ENCODE assay signal across 21 cellular contexts in the genomic region with DNA sequence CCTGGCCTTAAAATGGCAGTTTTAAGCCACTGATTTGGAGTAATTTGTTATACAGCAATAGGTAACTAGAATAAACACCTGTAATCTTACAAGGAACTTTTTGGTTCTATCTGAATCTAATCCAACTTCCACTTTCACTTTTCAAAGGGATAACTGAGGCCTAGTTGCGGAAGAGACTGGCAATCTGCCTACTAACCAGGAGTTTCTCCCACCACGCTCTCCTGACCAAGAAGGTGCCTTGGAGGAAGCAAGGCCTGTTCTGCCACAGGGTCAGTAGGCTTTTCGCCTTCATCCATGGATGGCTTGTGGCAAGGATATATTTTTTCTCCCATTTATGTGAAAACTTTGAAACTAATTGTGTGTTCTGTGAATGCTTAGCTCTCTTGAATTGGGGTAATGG. TPM values are rescaled to one million over a fixed set of nuclear protein-coding genes. Genes with fewer than 3 reads are reported as not detected.
DNase-seq lines count a peak whose midpoint lies in the region; ATAC-seq, FAIRE-seq and TF ChIP-seq lines count a peak whose summit lies in the region.
"Had no signal": no experiment of that assay in that cellular context is flagged by ENCODE, and none has a peak within 500 bp of the region (broad histone marks: within the 10 kb centered on the region; RNA-seq: fewer than 3 reads in every experiment).

No MANE protein-coding gene starts in this region.

- 88% methylated on average over 3 of the region's 3 CpGs for WGBS in HepG2 (ENCODE audit: low lambda C conversion rate)

- H3K36me3 ChIP-seq in SK-N-MC (ENCODE audit: insufficient read depth, low read length) (no peaks in the 10 kb centered on the region), HepG2 (replicated peaks in 1 of 2; ENCODE audit: control insufficient read depth in 1 of 2, insufficient read depth in 2 of 2, low read length in 2 of 2) (no peaks in the 10 kb centered on the region), right atrium auricular region (no peaks in the 10 kb centered on the region)
- H3K36me3 ChIP-seq: BLaER1 treated with 17β-estradiol and CSF1 and Interleukin-3, amounts not matched to agents 10 nM and 100 nM had no signal

- intact Hi-C loops in CD4-positive, alpha-beta T cell (cut with DNase I, micrococcal nuclease): no loop called here
- intact Hi-C loops in HepG2 (cut with micrococcal nuclease; ENCODE audit: unreplicated experiment): loop anchor here (1.0 kb wide), 1 partner anchor 64 kb away; a partner anchor contains a TSS

- TF ChIP-seq EP300 in HepG2 (IDR thresholded peaks at IDR 0.05; ENCODE audit: low read depth in 2 of 2, low read length in 2 of 2) (no peak), HepG2 (CRISPR knock-in tag; IDR thresholded peaks at IDR 0.05; ENCODE audit: borderline replicate concordance) (no peak)

- peaks cover 6% of the 10 kb centered on the region for H3K36me3 Mint-ChIP-seq in CD4-positive, alpha-beta T cell (ENCODE audit: low read depth)
- H3K36me3 Mint-ChIP-seq in neural crest cell (ENCODE audit: low read depth): no peaks in the 10 kb centered on the region
- no peaks in the 10 kb centered on the region for H3K36me3 Mint-ChIP-seq in stimulated activated memory B cell treated with anti-CD40 and anti-IgM and Interleukin-4, amounts not matched to agents 10 μg/mL and 1 μg/mL and 100 μg/mL, for 72 hours

- H3K4me2 ChIP-seq in HepG2 (ENCODE audit: low read depth, low read length): peak overlapping the region; percentile 48
- H3K4me2 ChIP-seq: A549; BLaER1 treated with 17β-estradiol and CSF1 and Interleukin-3, amounts not matched to agents 10 nM and 100 nM had no signal

- no peak overlapping the region for H3K9ac ChIP-seq in SK-N-MC (ENCODE audit: insufficient read length)
- H3K9ac ChIP-seq in HepG2 (ENCODE audit: insufficient read depth, low read depth, low read length): no peak overlapping the region
- H3K9ac ChIP-seq: BLaER1 treated with 17β-estradiol and CSF1 and Interleukin-3, amounts not matched to agents 10 nM and 100 nM had no signal

- TF ChIP-seq RAD21 in HepG2 (CRISPR knock-in tag; IDR thresholded peaks at IDR 0.05): no peak

- H3K4me3 Mint-ChIP-seq in CD4-positive, alpha-beta T cell: no peak overlapping the region
- H3K4me3 Mint-ChIP-seq in neural crest cell: peak overlapping the region; percentile 51
- no peak overlapping the region for H3K4me3 Mint-ChIP-seq in stimulated activated memory B cell treated with anti-CD40 and anti-IgM and Interleukin-4, amounts not matched to agents 10 μg/mL and 1 μg/mL and 100 μg/mL, for 72 hours
- H3K4me3 Mint-ChIP-seq: H9 had no signal

- no peak for DNase-seq in CD4-positive, alpha-beta T cell
- DNase-seq in SK-N-MC (ENCODE audit: low read depth, low spot score) (no peak), HepG2 (ENCODE audit: low spot score) (no peak), neural crest cell (ENCODE audit: low read depth, low spot score) (no peak), right atrium auricular region (ENCODE audit: low spot score) (no peak)
- no peak for DNase-seq in activated T-cell treated with anti-CD3 and anti-CD28 coated beads, Interleukin-2, amount 50 U/mL, for 1 hour
- DNase-seq in stimulated activated CD4-positive, alpha-beta T cell treated with anti-CD3 and anti-CD28 coated beads, Interleukin-15, amount 100 ng/mL, for 24 hours: no peak
- DNase-seq: H9, NCI-H1417, NCI-H187, NCI-H2107, NCI-H2227 treated with DMSO at 0.1 percent for 48 hours, NCI-H510A treated with DMSO at 0.1 percent for 48 hours, NCI-H82, RPMI8226, SHP77 treated with DMSO at 0.1 percent for 48 hours had no signal

- H4K20me1 ChIP-seq in HepG2 (ENCODE audit: insufficient read depth, low read length): no peaks in the 10 kb centered on the region
- H4K20me1 ChIP-seq: BLaER1 treated with 17β-estradiol and CSF1 and Interleukin-3, amounts not matched to agents 10 nM and 100 nM had no signal

- no peaks in the 10 kb centered on the region for H3K9me3 ChIP-seq in CD4-positive, alpha-beta T cell (ENCODE audit: control insufficient read depth, low read length)
- no peaks in the 10 kb centered on the region for H3K9me3 ChIP-seq in SK-N-MC (ENCODE audit: low read depth, low read length)
- no peaks in the 10 kb centered on the region for H3K9me3 ChIP-seq in HepG2 (ENCODE audit: low read length)
- H3K9me3 ChIP-seq in right atrium auricular region: no peaks in the 10 kb centered on the region
- H3K9me3 ChIP-seq: A549; BLaER1 treated with 17β-estradiol and CSF1 and Interleukin-3, amounts not matched to agents 10 nM and 100 nM had no signal

- H3K27ac ChIP-seq in CD4-positive, alpha-beta T cell (ENCODE audit: low read depth, low read length): no peak overlapping the region
- 0 out of 2 replicates have a peak overlapping the region, but pooled peaks have one; percentile 46 for H3K27ac ChIP-seq in SK-N-MC
- H3K27ac ChIP-seq in HepG2 (ENCODE audit: extremely low read length, insufficient read depth, low read length): peak overlapping the region; percentile 68
- no peak overlapping the region for H3K27ac ChIP-seq in right atrium auricular region
- H3K27ac ChIP-seq: A549; BLaER1 treated with 17β-estradiol and CSF1 and Interleukin-3, amounts not matched to agents 10 nM and 100 nM had no signal

- H3K4me1 ChIP-seq in HepG2 (ENCODE audit: insufficient read depth, low read length) (peaks cover 58% of the 10 kb centered on the region), right atrium auricular region (peaks cover 0 to 4% of the 10 kb centered on the region in 2 donors)

- in situ Hi-C loops in HepG2 (cut with HindIII; ENCODE audit: extremely low pct_ligation_motif_present, low pct_unique_long_range_greater_than_20kb): no loop called here

- CTCF ChIA-PET in CD4-positive, alpha-beta T cell (lab: Charles Lee): no interaction called here
- CTCF ChIA-PET in HepG2 (lab: Yijun Ruan, JAX; ENCODE audit: low intra/inter-chr PET ratio, low total read pairs): interaction anchor here (0.6 kb wide), 1 partner anchor 158 kb away, joined by 3 read pairs; no protein-coding TSS in a partner anchor

- no peak for FAIRE-seq in HepG2 (lab: Jason Lieb, UNC)
- FAIRE-seq: A549, D721Med, GM12892 had no signal

- peaks cover 2% of the 10 kb centered on the region for H3K79me2 ChIP-seq in HepG2 (ENCODE audit: insufficient read depth, low read length)

- BruUV-seq in HepG2 (replicated peaks; lab: Mats Ljungman, UMichigan): no TSS peak

- POLR2A ChIA-PET in CD4-positive, alpha-beta T cell (lab: Charles Lee): no interaction called here
- POLR2A ChIA-PET in HepG2 (lab: Yijun Ruan, JAX): interaction anchor here (2.8 kb wide), 1 partner anchor 197 kb away, joined by 18 read pairs; a partner anchor contains a TSS

- peaks cover 19% of the 10 kb centered on the region for H3K4me1 Mint-ChIP-seq in CD4-positive, alpha-beta T cell (ENCODE audit: low read depth)
- peaks cover 14% of the 10 kb centered on the region for H3K4me1 Mint-ChIP-seq in neural crest cell
- peaks cover 22% of the 10 kb centered on the region for H3K4me1 Mint-ChIP-seq in stimulated activated memory B cell treated with anti-CD40 and anti-IgM and Interleukin-4, amounts not matched to agents 10 μg/mL and 1 μg/mL and 100 μg/mL, for 72 hours

- peak overlapping the region; percentile 64 for H2AFZ ChIP-seq in HepG2 (ENCODE audit: low read length)

- TF ChIP-seq CTCF in CD4-positive, alpha-beta T cell (IDR thresholded peaks at IDR 0.05): no peak
- TF ChIP-seq CTCF in HepG2 (CRISPR knock-in tag; IDR thresholded peaks at IDR 0.05) (no peak), neural crest cell (conservative IDR thresholded peaks at IDR 0.05) (no peak), right atrium auricular region (IDR thresholded peaks at IDR 0.05) (no peak)

- TF ChIP-seq POLR2A in HepG2 (IDR thresholded peaks at IDR 0.05; ENCODE audit: insufficient read depth in 1 of 2, low read depth in 2 of 2, low read length in 2 of 2): no peak

- no peak for ATAC-seq in CD4-positive, alpha-beta T cell (ENCODE audit: poor library complexity)
- ATAC-seq in HepG2: no peak
- no peak for ATAC-seq in stimulated activated memory B cell treated with anti-CD40 and anti-IgM and Interleukin-4, amounts not matched to agents 10 μg/mL and 1 μg/mL and 100 μg/mL, for 72 hours
- ATAC-seq: A549 had no signal

- H3K4me3 ChIP-seq in SK-N-MC (no peak overlapping the region), HepG2 (replicated peaks in 1 of 3; ENCODE audit: insufficient read depth in 1 of 3, low read depth in 2 of 3, low read length in 3 of 3) (no peak overlapping the region), right atrium auricular region (no peak overlapping the region)
- H3K4me3 ChIP-seq: A549; BLaER1 treated with 17β-estradiol and CSF1 and Interleukin-3, amounts not matched to agents 10 nM and 100 nM had no signal

- H3K27me3 ChIP-seq in CD4-positive, alpha-beta T cell (ENCODE audit: control insufficient read depth, insufficient read depth, low read length): no peaks in the 10 kb centered on the region
- H3K27me3 ChIP-seq in HepG2 (ENCODE audit: control insufficient read depth in 1 of 2, insufficient read depth in 2 of 2, low read length in 2 of 2) (no peaks in the 10 kb centered on the region; a peak in 1 of 5 replicates), right atrium auricular region (no peaks in the 10 kb centered on the region)
- H3K27me3 ChIP-seq: BLaER1 treated with 17β-estradiol and CSF1 and Interleukin-3, amounts not matched to agents 10 nM and 100 nM had no signal

- H3K27me3 Mint-ChIP-seq in CD4-positive, alpha-beta T cell: no peaks in the 10 kb centered on the region
- no peaks in the 10 kb centered on the region for H3K27me3 Mint-ChIP-seq in neural crest cell (ENCODE audit: low read depth)
- no peaks in the 10 kb centered on the region for H3K27me3 Mint-ChIP-seq in stimulated activated memory B cell treated with anti-CD40 and anti-IgM and Interleukin-4, amounts not matched to agents 10 μg/mL and 1 μg/mL and 100 μg/mL, for 72 hours

- H3K27ac Mint-ChIP-seq in CD4-positive, alpha-beta T cell: peak overlapping the region; percentile 51
- H3K27ac Mint-ChIP-seq in neural crest cell (ENCODE audit: unreplicated experiment): no peak overlapping the region
- no peak overlapping the region for H3K27ac Mint-ChIP-seq in stimulated activated memory B cell treated with anti-CD40 and anti-IgM and Interleukin-4, amounts not matched to agents 10 μg/mL and 1 μg/mL and 100 μg/mL, for 72 hours
- H3K27ac Mint-ChIP-seq: H9 had no signal

- H3K9me3 Mint-ChIP-seq in CD4-positive, alpha-beta T cell: no peaks in the 10 kb centered on the region
- no peaks in the 10 kb centered on the region for H3K9me3 Mint-ChIP-seq in neural crest cell
- no peaks in the 10 kb centered on the region for H3K9me3 Mint-ChIP-seq in stimulated activated memory B cell treated with anti-CD40 and anti-IgM and Interleukin-4, amounts not matched to agents 10 μg/mL and 1 μg/mL and 100 μg/mL, for 72 hours
- H3K9me3 Mint-ChIP-seq: H9 had no signal

RNA-seq across cellular contexts. Expression of a gene that starts 12.9 kb away (rescaled TPM):
- under 1 TPM; 0.56 to 0.69 TPM for total RNA-seq in CD4-positive, alpha-beta T cell
- 66.2 and 76.9 TPM in 2 replicates for total RNA-seq in HepG2 (2016; rRNA removed; fragmentation: Illumina TruSeq; extraction: Trizol)
- total RNA-seq in HepG2 (2016; cell fraction: cytosol; rRNA removed; fragmentation: Illumina TruSeq; extraction: Trizol; ENCODE audit: low read depth): 59.0 and 62.0 TPM in 2 replicates
- 56.5 and 69.8 TPM in 2 replicates for total RNA-seq in HepG2 (2016; cell fraction: insoluble cytoplasmic fraction; rRNA removed; fragmentation: Illumina TruSeq; extraction: Trizol)
- 143 and 144 TPM in 2 replicates for total RNA-seq in HepG2 (2016; cell fraction: membrane; rRNA removed; fragmentation: Illumina TruSeq; extraction: Trizol)
- total RNA-seq in HepG2 (2016; cell fraction: nucleus; rRNA removed; fragmentation: Illumina TruSeq; extraction: Trizol): 31.9 and 37.0 TPM in 2 replicates
- 8.7 and 11.9 TPM in 2 replicates for polyA plus RNA-seq in HepG2 (2011; rRNA removed)
- polyA plus RNA-seq in HepG2 (2011; cell fraction: cytosol; rRNA removed): 8.2 and 15.1 TPM in 2 replicates
- polyA plus RNA-seq in HepG2 (2011; cell fraction: nucleus; rRNA removed): 11.9 and 16.1 TPM in 2 replicates
- polyA plus RNA-seq in HepG2 (2012): 13.6 and 29.5 TPM in 2 replicates
- 102 and 115 TPM in 2 replicates for polyA plus RNA-seq in HepG2 (2016; cell fraction: cytosol; fragmentation: Illumina TruSeq; extraction: Trizol; ENCODE audit: low read depth)
- polyA plus RNA-seq in HepG2 (2016; cell fraction: insoluble cytoplasmic fraction; fragmentation: Illumina TruSeq; extraction: Trizol; ENCODE audit: low read depth): 97.7 and 135 TPM in 2 replicates
- 207 and 227 TPM in 2 replicates for polyA plus RNA-seq in HepG2 (2016; cell fraction: membrane; fragmentation: Illumina TruSeq; extraction: Trizol; ENCODE audit: low read depth)
- polyA plus RNA-seq in HepG2 (2016; cell fraction: nucleus; fragmentation: Illumina TruSeq; extraction: Trizol; ENCODE audit: insufficient read depth, low read depth): 95.0 and 101 TPM in 2 replicates
- 22.9 and 110 TPM in 2 replicates for polyA minus RNA-seq in HepG2 (2011; rRNA and poly(A)+ RNA removed; ENCODE audit: low replicate concordance)
- polyA minus RNA-seq in HepG2 (2011; cell fraction: cytosol; rRNA and poly(A)+ RNA removed): 11.1 and 17.9 TPM in 2 replicates
- polyA minus RNA-seq in HepG2 (2011; cell fraction: nucleus; rRNA and poly(A)+ RNA removed): 5.3 and 8.1 TPM in 2 replicates
- 124 TPM in 2 replicates for total RNA-seq in neural crest cell
- not detected for total RNA-seq in right atrium auricular region

Comparison
In these comparisons a context has a peak if more than half of its experiments do, and no peak if none do; other contexts are left out.
1. H3K27ac ChIP-seq: peak in SK-N-MC (single experiment) and HepG2 (single experiment); none in CD4-positive, alpha-beta T cell (single experiment) and right atrium auricular region (0 of 2).
2. RNA of a gene that starts 12.9 kb away (total RNA-seq): 124 TPM in neural crest cell and 31.9 to 144 TPM in HepG2; 0.56 to 0.69 TPM in CD4-positive, alpha-beta T cell and not detected in right atrium auricular region; every median in the first group is over 10 times any median in the second.